16 cellular contexts compared by ENCODE assay signal in the genomic region with DNA sequence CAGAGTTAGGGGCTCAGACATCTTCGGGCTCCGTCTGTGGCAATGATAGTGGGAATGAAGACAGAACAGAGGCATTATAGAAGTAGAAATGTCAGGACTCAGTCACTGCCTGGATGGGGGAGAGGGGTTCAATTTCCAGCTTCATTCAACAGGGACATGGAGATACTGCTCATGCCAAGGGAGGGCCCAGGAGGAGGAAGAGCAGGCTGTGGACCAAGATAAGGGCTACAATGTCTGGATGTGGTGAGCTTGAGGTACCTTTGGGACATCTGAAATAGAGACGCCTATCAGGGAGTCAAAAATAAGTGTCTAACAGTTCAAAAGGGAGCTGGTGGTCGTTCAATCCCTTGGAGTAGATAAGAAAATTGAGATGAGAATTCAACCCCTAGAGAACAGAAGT. TPM values are rescaled to one million over a fixed set of nuclear protein-coding genes. Genes with fewer than 3 reads are reported as not detected.
A peak's percentile ranks its signal among the peaks of the same experiment; 100 is the strongest.
DNase-seq lines count a peak whose midpoint lies in the region; ATAC-seq, FAIRE-seq and TF ChIP-seq lines count a peak whose summit lies in the region.
"Had no signal": no experiment of that assay in that cellular context is flagged by ENCODE, and none has a peak within 500 bp of the region (broad histone marks: within the 10 kb centered on the region; RNA-seq: fewer than 3 reads in every experiment).

No MANE protein-coding gene starts in this region.

- no peaks in the 10 kb centered on the region for H3K9me3 Mint-ChIP-seq in activated T-cell treated with anti-CD3 and anti-CD28 coated beads, Interleukin-2, amount 50 U/mL, for 24 hours
- no peaks in the 10 kb centered on the region for H3K9me3 Mint-ChIP-seq in CD4-positive, CD25-positive, alpha-beta regulatory T cell
- H3K9me3 Mint-ChIP-seq: CD4-positive, alpha-beta T cell; IgD-negative memory B cell had no signal

- H3K27ac Mint-ChIP-seq in activated T-cell treated with anti-CD3 and anti-CD28 coated beads, Interleukin-2, amount 50 U/mL, for 24 hours, result peak overlapping the region; percentile 3
- H3K27ac Mint-ChIP-seq in CD4-positive, CD25-positive, alpha-beta regulatory T cell, result peak overlapping the region in 2 of 3 donors; percentile 51 to 86
- H3K27ac Mint-ChIP-seq: B cell; CD4-positive, alpha-beta T cell had no signal

- no peak overlapping the region for H3K4me3 ChIP-seq in CD4-positive, CD25-positive, alpha-beta regulatory T cell (ENCODE audit: low read depth, low read length)
- H3K4me3 ChIP-seq: GM23248, HAP-1 had no signal

- no peak for FAIRE-seq in frontal cortex (lab: Jason Lieb, UNC)
- FAIRE-seq: HepG2 had no signal

- peaks cover 30% of the 10 kb centered on the region for H3K36me3 ChIP-seq in CD4-positive, CD25-positive, alpha-beta regulatory T cell (ENCODE audit: control insufficient read depth, insufficient read depth, low read length)

- no peak overlapping the region for H3K27ac ChIP-seq in CD4-positive, CD25-positive, alpha-beta regulatory T cell (ENCODE audit: insufficient read depth, low read length, poor library complexity, severe bottlenecking)
- H3K27ac ChIP-seq: GM23248 had no signal

- H3K4me3 Mint-ChIP-seq in activated T-cell treated with anti-CD3 and anti-CD28 coated beads, Interleukin-2, amount 50 U/mL, for 24 hours, result no peak overlapping the region
- H3K4me3 Mint-ChIP-seq in CD4-positive, CD25-positive, alpha-beta regulatory T cell, result no peak overlapping the region
- H3K4me3 Mint-ChIP-seq: B cell; CD4-positive, alpha-beta T cell had no signal

- no peak for TF ChIP-seq POLR2A in erythroblast (IDR thresholded peaks at IDR 0.05; ENCODE audit: low read length)

- DNase-seq in activated T-cell treated with anti-CD3 and anti-CD28 coated beads, Interleukin-2, amount 50 U/mL, for 24 hours, result no peak
- no peak for DNase-seq in activated T-cell treated with anti-CD3 and anti-CD28 coated beads, Interleukin-2, amount 50 U/mL, for 48 hours
- no peak for DNase-seq in CD4-positive, CD25-positive, alpha-beta regulatory T cell
- DNase-seq in OCI-M1 (lab: John Stamatoyannopoulos, UW) (peak; percentile 56), erythroblast (lab: John Stamatoyannopoulos, UW) (peak; percentile 41 to 62), frontal cortex (ENCODE audit: low spot score in 2 of 2) (no peak)
- DNase-seq: C1 segment of cervical spinal cord; CD4-positive, alpha-beta T cell; DMS79 treated with DMSO at 0.1 percent for 48 hours; GF-D8; GM23248 had no signal

- H3K4me1 Mint-ChIP-seq in activated T-cell treated with anti-CD3 and anti-CD28 coated beads, Interleukin-2, amount 50 U/mL, for 24 hours (ENCODE audit: low read depth), result peaks cover 10% of the 10 kb centered on the region
- peaks cover 0 to 13% (median 6%) of the 10 kb centered on the region in 4 donors for H3K4me1 Mint-ChIP-seq in CD4-positive, CD25-positive, alpha-beta regulatory T cell

- peaks cover 18% of the 10 kb centered on the region for H3K27me3 Mint-ChIP-seq in activated T-cell treated with anti-CD3 and anti-CD28 coated beads, Interleukin-2, amount 50 U/mL, for 24 hours
- H3K27me3 Mint-ChIP-seq in CD4-positive, CD25-positive, alpha-beta regulatory T cell, result no peaks in the 10 kb centered on the region
- H3K27me3 Mint-ChIP-seq: B cell; CD4-positive, alpha-beta T cell; IgD-negative memory B cell had no signal

- H3K4me1 ChIP-seq in CD4-positive, CD25-positive, alpha-beta regulatory T cell (ENCODE audit: control insufficient read depth, insufficient read depth, low read length, poor library complexity, severe bottlenecking), result peaks cover 12% of the 10 kb centered on the region
- H3K4me1 ChIP-seq: HAP-1 had no signal

- peaks cover 51% of the 10 kb centered on the region for H3K36me3 Mint-ChIP-seq in activated T-cell treated with anti-CD3 and anti-CD28 coated beads, Interleukin-2, amount 50 U/mL, for 24 hours (ENCODE audit: low read depth)
- peaks cover 10% of the 10 kb centered on the region for H3K36me3 Mint-ChIP-seq in CD4-positive, CD25-positive, alpha-beta regulatory T cell
- H3K36me3 Mint-ChIP-seq: IgD-negative memory B cell had no signal

- no peaks in the 10 kb centered on the region for H3K9me3 ChIP-seq in CD4-positive, CD25-positive, alpha-beta regulatory T cell (ENCODE audit: control insufficient read depth in 2 of 2, low read length in 2 of 2)
- H3K9me3 ChIP-seq: HAP-1 had no signal

- no peak for ATAC-seq in CD4-positive, CD25-positive, alpha-beta regulatory T cell (ENCODE audit: low read depth in 2 of 2)
- no peak for ATAC-seq in GM19467 (IDR thresholded peaks at IDR 0.05; ENCODE audit: unreplicated experiment)
- ATAC-seq: HepG2 had no signal

- H3K27me3 ChIP-seq in CD4-positive, CD25-positive, alpha-beta regulatory T cell (ENCODE audit: control insufficient read depth, insufficient read depth, low read length), result no peaks in the 10 kb centered on the region

RNA-seq across cellular contexts. Expression of gene ELF4, which starts 34.5 kb away (rescaled TPM):
- 46.7 TPM for total RNA-seq in CD4-positive, CD25-positive, alpha-beta regulatory T cell
- polyA plus RNA-seq in CD4-positive, CD25-positive, alpha-beta regulatory T cell, result 10 to 100 TPM; 12.1 to 15.7 (median 14.0) TPM
- 0.41 TPM for total RNA-seq in frontal cortex

Comparison
In these comparisons a context has a peak if more than half of its experiments do, and no peak if none do; other contexts are left out.
1. DNase-seq: peak in OCI-M1 (single experiment) and erythroblast (2 of 2); none in activated T-cell treated with anti-CD3 and anti-CD28 coated beads, Interleukin-2, amount 50 U/mL, for 24 hours (single experiment), activated T-cell treated with anti-CD3 and anti-CD28 coated beads, Interleukin-2, amount 50 U/mL, for 48 hours (0 of 2), CD4-positive, CD25-positive, alpha-beta regulatory T cell (0 of 3) and frontal cortex (0 of 2).
2. RNA of gene ELF4, which starts 34.5 kb away (total RNA-seq): 46.7 TPM in CD4-positive, CD25-positive, alpha-beta regulatory T cell (single experiment); 0.41 TPM in frontal cortex (single experiment); every median in the first group is over 10 times any median in the second.